Comparison of ENCODE assay signal across 25 cellular contexts in the genomic region with DNA sequence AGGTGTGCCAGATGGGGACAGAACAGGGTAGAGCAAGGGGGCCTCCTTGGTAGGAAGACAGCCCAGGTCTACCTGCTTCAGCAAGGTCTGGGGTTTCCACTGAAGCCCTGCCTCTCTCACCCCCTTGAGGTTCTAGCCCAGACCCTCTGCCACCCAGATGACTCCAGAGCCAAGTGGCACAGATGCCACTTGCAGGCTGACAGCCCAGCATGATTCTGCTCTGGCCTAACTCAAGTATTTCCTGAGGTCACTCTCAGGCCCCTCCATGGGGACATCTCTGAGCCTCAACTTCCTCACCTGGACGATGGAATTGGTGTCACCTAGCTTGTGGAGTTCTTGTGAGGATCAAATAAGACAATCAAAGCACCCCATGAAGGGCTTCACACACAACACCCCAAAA. TPM values are rescaled to one million over a fixed set of nuclear protein-coding genes. Genes with fewer than 3 reads are reported as not detected.
DNase-seq lines count a peak whose midpoint lies in the region; ATAC-seq and TF ChIP-seq lines count a peak whose summit lies in the region.
"Had no signal": no experiment of that assay in that cellular context is flagged by ENCODE, and none has a peak within 500 bp of the region (broad histone marks: within the 10 kb centered on the region; RNA-seq: fewer than 3 reads in every experiment).

No MANE protein-coding gene starts in this region.

- WGBS in lower leg skin, 2 donors: 61 to 74% methylated on average over 1 of the region's 1 CpG

- POLR2A ChIA-PET in RWPE1 (lab: Yijun Ruan, JAX; ENCODE audit: low non-redundant PET): no interaction called here

- DNase-seq in stimulated activated CD4-positive, alpha-beta T cell treated with anti-CD3 and anti-CD28 coated beads, Interleukin-4, amount 100 ng/mL, for 24 hours: peak; percentile 2
- no peak for DNase-seq in stimulated activated CD4-positive, alpha-beta T cell treated with anti-CD3 and anti-CD28 coated beads, Interleukin-2, amount 100 ng/mL, for 48 hours
- DNase-seq in RWPE1 (ENCODE audit: low spot score): no peak
- DNase-seq in lower leg skin (ENCODE audit: low spot score in 2 of 2): peak; percentile 13 to 76
- no peak for DNase-seq in NCI-H1092 (lab: John Stamatoyannopoulos, UW)
- DNase-seq in RPMI8226: no peak
- DNase-seq: activated CD4-positive, CD25-positive, alpha-beta regulatory T cell treated with anti-CD3 and anti-CD28 coated beads, Interleukin-2, amount 50 U/mL, for 72 hours; CD4-positive, CD25-positive, alpha-beta regulatory T cell; EL; foreskin keratinocyte; hippocampal formation; immature natural killer cell; KG1; NCI-H1694 treated with DMSO at 0.1 percent for 48 hours; NCI-H526; retina; stimulated activated naive CD4-positive, alpha-beta T cell had no signal

- no peak for TF ChIP-seq POLR2A in lower leg skin (IDR thresholded peaks at IDR 0.05)

- ATAC-seq in GM18511 (IDR thresholded peaks at IDR 0.05; ENCODE audit: unreplicated experiment): no peak
- ATAC-seq: foreskin keratinocyte had no signal

- peak overlapping the region; percentile 99 for H3K27ac ChIP-seq in RWPE1
- H3K27ac ChIP-seq: epithelial cell of prostate, foreskin keratinocyte, Peyer's patch had no signal

- CTCF ChIA-PET in RWPE1 (lab: Yijun Ruan, JAX): no interaction called here

- intact Hi-C loops in lower leg skin (cut with DNase I; ENCODE audit: low total_unique reads): no loop called here

- no peak overlapping the region for H3K4me3 ChIP-seq in lower leg skin (ENCODE audit: low read depth, poor library complexity, severe bottlenecking)
- H3K4me3 ChIP-seq: Peyer's patch had no signal

- TF ChIP-seq CTCF in RWPE1 (conservative IDR thresholded peaks at IDR 0.05; ENCODE audit: low read depth): no peak
- TF ChIP-seq CTCF in lower leg skin (IDR thresholded peaks at IDR 0.05): no peak

RNA-seq across cellular contexts. Expression of a gene that starts 23.9 kb away (rescaled TPM):
- total RNA-seq in lower leg skin: 100 to 1,000 TPM; 111 to 227 (median 145) TPM

RNA-seq across cellular contexts. Expression of a gene that starts 33.9 kb away (rescaled TPM):
- 10 to 100 TPM in 3 of 4 donors, 1 to 10 TPM in 1; 6.7 to 17.1 (median 11.6) TPM for total RNA-seq in lower leg skin

RNA-seq across cellular contexts. Expression of a gene that starts 34.0 kb away (rescaled TPM):
- total RNA-seq in lower leg skin: not detected
- total RNA-seq: activated T-helper 2 cell treated with anti-CD3 and anti-CD28 coated beads, Interferon-gamma antibody, Interleukin-2, Interleukin-4, amounts not matched to agents 10 μg/mL and 5 μg/mL and 100 μg/mL, durations not matched to agents 14 hours and 24 hours and 36 hours; CD4-positive, CD25-positive, alpha-beta regulatory T cell; chondrocyte; foreskin keratinocyte; left lobe of liver; mesenteric fat pad; Peyer's patch; T-helper 1 cell treated with Interleukin-12 subunit alpha and Interleukin-12 subunit beta and Interleukin-4 antibody, amounts not matched to agents 30 ng/mL and 1 ng/mL, for 36 hours had no signal

RNA-seq across cellular contexts. Expression of a gene that starts 34.1 kb away (rescaled TPM):
- total RNA-seq in lower leg skin: 100 to 1,000 TPM; 173 to 271 (median 250) TPM

RNA-seq across cellular contexts. Expression of a gene that starts 40.6 kb away (rescaled TPM):
- 10 to 100 TPM in 2 of 4 donors, 1 to 10 TPM in 2; 5.6 to 14.1 (median 9.3) TPM for total RNA-seq in lower leg skin

Comparison
In these comparisons a context has a peak if more than half of its experiments do, and no peak if none do; other contexts are left out.
1. DNase-seq: peak in stimulated activated CD4-positive, alpha-beta T cell treated with anti-CD3 and anti-CD28 coated beads, Interleukin-4, amount 100 ng/mL, for 24 hours (single experiment) and lower leg skin (2 of 2); none in stimulated activated CD4-positive, alpha-beta T cell treated with anti-CD3 and anti-CD28 coated beads, Interleukin-2, amount 100 ng/mL, for 48 hours (0 of 2), RWPE1 (single experiment), NCI-H1092 (single experiment) and RPMI8226 (single experiment).